ENCODE assay signal across 21 cellular contexts in the genomic region with DNA sequence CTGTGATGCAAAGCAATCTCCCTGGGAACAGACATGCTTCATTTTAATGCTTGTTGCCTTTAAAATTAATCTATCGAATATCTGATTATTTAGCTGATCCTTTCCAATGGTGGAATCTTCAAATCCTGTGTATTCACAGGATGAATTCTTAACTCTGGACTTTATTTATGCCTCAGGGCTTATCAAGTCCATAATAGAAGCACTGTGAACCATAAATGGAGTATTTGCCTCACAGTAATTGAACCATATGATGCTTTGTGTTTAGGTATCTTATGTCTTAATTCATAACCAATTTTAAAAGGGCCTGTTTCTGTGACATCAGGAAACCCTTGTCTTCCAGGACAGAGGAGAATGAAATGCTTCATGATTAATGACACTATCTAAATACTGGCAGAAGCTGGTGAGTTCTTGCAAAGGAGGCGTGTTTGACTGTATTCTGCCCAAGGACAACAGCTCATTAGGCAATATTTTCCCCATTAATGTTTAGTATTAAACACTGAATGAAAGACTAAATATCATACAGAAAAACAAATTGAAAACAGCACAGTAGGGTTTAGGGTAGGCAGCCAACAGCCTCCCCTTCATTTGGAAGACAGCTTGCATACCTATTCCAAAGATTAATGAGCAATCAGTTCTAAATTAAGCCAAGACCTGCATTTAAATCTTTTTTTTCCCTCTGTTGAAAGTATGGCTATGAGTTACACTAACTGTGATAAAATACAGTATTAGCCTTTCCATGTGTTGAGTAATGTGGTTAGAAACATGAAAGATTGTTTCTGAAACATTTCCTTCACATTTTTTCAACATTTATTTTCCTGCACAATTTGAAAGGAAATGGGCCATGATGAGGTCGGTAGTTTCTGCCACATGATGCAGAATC.
DNase-seq lines count a peak whose midpoint lies in the region; ATAC-seq, FAIRE-seq and TF ChIP-seq lines count a peak whose summit lies in the region.
"Had no signal": no experiment of that assay in that cellular context is flagged by ENCODE, and none has a peak within 500 bp of the region (broad histone marks: within the 10 kb centered on the region; RNA-seq: fewer than 3 reads in every experiment).

No MANE protein-coding gene starts in this region.

- TF ChIP-seq CTCF in astrocyte (IDR thresholded peaks at IDR 0.05; ENCODE audit: insufficient read depth, low read depth, low read length) = no peak
- TF ChIP-seq CTCF in vagina (IDR thresholded peaks at IDR 0.05) = no peak

- H3K36me3 ChIP-seq in astrocyte (ENCODE audit: insufficient read depth, low read length) (no peaks in the 10 kb centered on the region), vagina (no peaks in the 10 kb centered on the region)
- H3K36me3 ChIP-seq: SJSA1 had no signal

- no peak overlapping the region for H3K4me3 Mint-ChIP-seq in astrocyte (ENCODE audit: unreplicated experiment)
- H3K4me3 Mint-ChIP-seq: CD14-positive monocyte had no signal

- H3K4me2 ChIP-seq in astrocyte (ENCODE audit: low read length) = no peak overlapping the region

- H3K27me3 ChIP-seq in astrocyte (ENCODE audit: insufficient read depth, low read length) (no peaks in the 10 kb centered on the region), vagina (no peaks in the 10 kb centered on the region)
- H3K27me3 ChIP-seq: SJSA1 had no signal

- CTCF ChIA-PET in HEK293T (lab: Yijun Ruan, JAX) = no interaction called here

- no peaks in the 10 kb centered on the region for H4K20me1 ChIP-seq in astrocyte (ENCODE audit: insufficient read depth, low read length)

- H3K9ac ChIP-seq in astrocyte (ENCODE audit: low read length) = no peak overlapping the region

- H3K27me3 Mint-ChIP-seq in astrocyte (ENCODE audit: low read depth, unreplicated experiment) = no peaks in the 10 kb centered on the region

- DNase-seq in Ammon's horn (ENCODE audit: low spot score) (peak; percentile 15), HEK293T (ENCODE audit: extremely low spot score) (no peak), NCI-H69 (lab: John Stamatoyannopoulos, UW) (peak; percentile 96), astrocyte (ENCODE audit: low read depth) (peak; percentile 66), AG20443 (ENCODE audit: low spot score) (no peak), vagina (ENCODE audit: extremely low spot score in 2 of 2) (no peak)
- no peak for DNase-seq in activated CD8-positive, alpha-beta memory T cell treated with anti-CD3 and anti-CD28 coated beads, Interleukin-2, amount 50 U/mL, for 48 hours
- DNase-seq: 8988T, AML-193, DMS53, H7, KG1, NCI-H1105, NCI-H1694 treated with DMSO at 0.1 percent for 48 hours, NCI-H2081 treated with DMSO at 0.1 percent for 48 hours, NCI-H526 had no signal

- no peaks in the 10 kb centered on the region for H3K79me2 ChIP-seq in astrocyte (ENCODE audit: insufficient read depth, low read length)

- intact Hi-C loops in vagina (cut with DNase I) = no loop called here

- no peak overlapping the region for H2AFZ ChIP-seq in astrocyte (ENCODE audit: low read depth, low read length)

- no peak for TF ChIP-seq POLR2A in vagina (IDR thresholded peaks at IDR 0.05)

- ATAC-seq in HG02798 (IDR thresholded peaks at IDR 0.05; ENCODE audit: poor library complexity, unreplicated experiment) = no peak
- ATAC-seq: Right ventricle myocardium inferior had no signal

- no peak overlapping the region for H3K27ac Mint-ChIP-seq in astrocyte (ENCODE audit: unreplicated experiment)
- H3K27ac Mint-ChIP-seq: CD14-positive monocyte had no signal

- no peaks in the 10 kb centered on the region for H3K36me3 Mint-ChIP-seq in astrocyte (ENCODE audit: low read depth, unreplicated experiment)
- H3K36me3 Mint-ChIP-seq: CD14-positive monocyte had no signal

- H3K4me1 ChIP-seq in astrocyte (ENCODE audit: insufficient read depth, low read length) (no peaks in the 10 kb centered on the region), vagina (no peaks in the 10 kb centered on the region)
- H3K4me1 ChIP-seq: SJSA1 had no signal

- H3K4me3 ChIP-seq in astrocyte (ENCODE audit: insufficient read depth, low read depth, low read length) = no peak overlapping the region
- no peak overlapping the region for H3K4me3 ChIP-seq in vagina
- H3K4me3 ChIP-seq: SJSA1 had no signal

- H3K27ac ChIP-seq in astrocyte (ENCODE audit: low read depth, low read length) (no peak overlapping the region), vagina (no peak overlapping the region)
- H3K27ac ChIP-seq: SJSA1 had no signal

- H3K9me3 ChIP-seq in astrocyte (ENCODE audit: insufficient read depth, low read depth, low read length) (no peaks in the 10 kb centered on the region), vagina (no peaks in the 10 kb centered on the region)
- H3K9me3 ChIP-seq: SJSA1 had no signal

- no peak for FAIRE-seq in astrocyte (lab: Jason Lieb, UNC)
- FAIRE-seq: D721Med had no signal

- H3K4me1 Mint-ChIP-seq in astrocyte (ENCODE audit: low read depth, unreplicated experiment) = peaks cover 7% of the 10 kb centered on the region

- H3K9me3 Mint-ChIP-seq in astrocyte (ENCODE audit: unreplicated experiment) = no peaks in the 10 kb centered on the region
- H3K9me3 Mint-ChIP-seq: CD14-positive monocyte had no signal

- POLR2A ChIA-PET in HEK293T (lab: Yijun Ruan, JAX) = no interaction called here

TF ChIP-seq in HEK293T, 16 proteins besides CTCF, POLR2A, EP300 and RAD21:
- TF ChIP-seq L3MBTL2 (conservative IDR thresholded peaks at IDR 0.05) (no peak), ARNT (IDR thresholded peaks at IDR 0.05) (0 out of 2 replicates have a peak, but pooled peaks have one; percentile 5)
- TF ChIP-seq, protein P1, sequence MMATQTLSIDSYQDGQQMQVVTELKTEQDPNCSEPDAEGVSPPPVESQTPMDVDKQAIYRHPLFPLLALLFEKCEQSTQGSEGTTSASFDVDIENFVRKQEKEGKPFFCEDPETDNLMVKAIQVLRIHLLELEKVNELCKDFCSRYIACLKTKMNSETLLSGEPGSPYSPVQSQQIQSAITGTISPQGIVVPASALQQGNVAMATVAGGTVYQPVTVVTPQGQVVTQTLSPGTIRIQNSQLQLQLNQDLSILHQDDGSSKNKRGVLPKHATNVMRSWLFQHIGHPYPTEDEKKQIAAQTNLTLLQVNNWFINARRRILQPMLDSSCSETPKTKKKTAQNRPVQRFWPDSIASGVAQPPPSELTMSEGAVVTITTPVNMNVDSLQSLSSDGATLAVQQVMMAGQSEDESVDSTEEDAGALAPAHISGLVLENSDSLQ (IDR thresholded peaks at IDR 0.05) = peak; percentile 19; the same call in 1 of the 2 replicates

Comparison
In these comparisons a context has a peak if more than half of its experiments do, and no peak if none do; other contexts are left out.
1. DNase-seq: peak in Ammon's horn (single experiment), NCI-H69 (single experiment) and astrocyte (single experiment); none in HEK293T (single experiment), AG20443 (single experiment), vagina (0 of 2) and activated CD8-positive, alpha-beta memory T cell treated with anti-CD3 and anti-CD28 coated beads, Interleukin-2, amount 50 U/mL, for 48 hours (single experiment).